Comparison of ENCODE assay signal across 8 cellular contexts in genomic region chr19:51926784-51927741, GRCh38. TPM values are rescaled to one million over a fixed set of nuclear protein-coding genes. Genes with fewer than 3 reads are reported as not detected.
DNase-seq lines count a peak whose midpoint lies in the region; ATAC-seq and TF ChIP-seq lines count a peak whose summit lies in the region.

Gene ZNF613 (plus strand): TSS chr19:51927472. CDS start chr19:51936221, 8,749 bp downstream.

- peaks cover 28 to 40% (median 29%) of the 10 kb centered on the region in 3 donors for H3K4me1 Mint-ChIP-seq in T-cell

- peak; percentile 37 for TF ChIP-seq CTCF in left ventricle myocardium inferior (IDR thresholded peaks at IDR 0.05; ENCODE audit: borderline replicate concordance)
- peak; percentile 13 for TF ChIP-seq CTCF in upper lobe of right lung (IDR thresholded peaks at IDR 0.05)

- intact Hi-C loops in left ventricle myocardium inferior (cut with micrococcal nuclease): no loop called here
- intact Hi-C loops in posterior vena cava (cut with DNase I): loop anchor here in 1 of 2 donors (1.0 kb wide), 1 partner anchor 39 kb away; no protein-coding TSS in a partner anchor
- intact Hi-C loops in upper lobe of right lung (cut with DNase I): no loop called here

- H3K27ac Mint-ChIP-seq in T-cell: peak within 1 kb of the TSS; percentile 92 to 95

- CTCF ChIA-PET in T-cell (lab: Charles Lee): interaction anchor here in 1 of 2 donors (0.6 kb wide), 1 partner anchor 756 kb away, joined by 3 read pairs; no protein-coding TSS in a partner anchor

- H3K27ac ChIP-seq in left ventricle myocardium inferior (replicated peaks) (peak within 1 kb of the TSS; percentile 98), upper lobe of right lung (peak within 1 kb of the TSS; percentile 87)

- peaks cover 29% of the 10 kb centered on the region for H3K9me3 ChIP-seq in left ventricle myocardium inferior (replicated peaks)
- H3K9me3 ChIP-seq in upper lobe of right lung: peaks cover 18% of the 10 kb centered on the region

- H3K4me3 ChIP-seq in GM08714 (ENCODE audit: low read length): peak within 1 kb of the TSS; percentile 79
- peak within 1 kb of the TSS; percentile 95 for H3K4me3 ChIP-seq in left ventricle myocardium inferior
- H3K4me3 ChIP-seq in upper lobe of right lung: peak within 1 kb of the TSS; percentile 77

- H3K27me3 Mint-ChIP-seq in T-cell: no peaks in the 10 kb centered on the region

- peaks cover 26% of the 10 kb centered on the region for H3K36me3 ChIP-seq in left ventricle myocardium inferior
- H3K36me3 ChIP-seq in upper lobe of right lung: peaks cover 21% of the 10 kb centered on the region

- H3K4me3 Mint-ChIP-seq in T-cell: peak within 1 kb of the TSS; percentile 95 to 100 (median 98)

- peaks cover 66% of the 10 kb centered on the region for H3K36me3 Mint-ChIP-seq in T-cell

- H3K4me1 ChIP-seq in left ventricle myocardium inferior: peaks cover 23% of the 10 kb centered on the region
- peaks cover 8% of the 10 kb centered on the region for H3K4me1 ChIP-seq in upper lobe of right lung

- H3K27me3 ChIP-seq in left ventricle myocardium inferior (ENCODE audit: low read depth) (no peaks in the 10 kb centered on the region), upper lobe of right lung (no peaks in the 10 kb centered on the region)

- POLR2A ChIA-PET in T-cell (lab: Charles Lee): interaction anchor here in 1 of 2 donors (0.5 kb wide), 1 partner anchor 1231 kb away, joined by 4 read pairs; no protein-coding TSS in a partner anchor

- H3K9me3 Mint-ChIP-seq in T-cell: peaks cover 32 to 51% (median 46%) of the 10 kb centered on the region in 3 donors

- DNase-seq in NCI-H1417 (lab: John Stamatoyannopoulos, UW) (peak; percentile 93 to 97 (median 97)), T-cell (peak; percentile 56 to 87 (median 76)), amygdala (lab: John Stamatoyannopoulos, UW) (peak; percentile 49 to 97 (median 88)), left ventricle myocardium inferior (peak; percentile 87), posterior vena cava (ENCODE audit: low spot score) (peak; percentile 95), upper lobe of right lung (peak; percentile 93)

- ATAC-seq in HG02610 (IDR thresholded peaks at IDR 0.05; ENCODE audit: unreplicated experiment) (peak; percentile 89), T-cell (replicated peaks in 1 of 4) (peak; percentile 86 to 93 (median 92)), upper lobe of right lung (peak; percentile 99)

RNA-seq across cellular contexts. Expression of gene ZNF613, which starts in this region (rescaled TPM):
- total RNA-seq in T-cell: 1 to 10 TPM; 1.1 to 8.8 (median 4.7) TPM
- total RNA-seq in left ventricle myocardium inferior: 3.4 TPM
- 1 to 10 TPM; 6.7 to 7.0 TPM for total RNA-seq in posterior vena cava
- total RNA-seq in upper lobe of right lung: 5.8 TPM

Comparison
In these comparisons a context has a peak if more than half of its experiments do, and no peak if none do; other contexts are left out.
1. Peak in every context shown above with its lines: DNase-seq, ATAC-seq, H3K4me3 ChIP-seq and H3K27ac ChIP-seq.